2 cellular contexts compared by ENCODE assay signal in genomic region chr15:65330934-65331645, GRCh38.
TF ChIP-seq lines count a peak whose summit lies in the region.

No MANE protein-coding gene starts in this region.

TF ChIP-seq in A549, 52 proteins besides CTCF, POLR2A, EP300 and RAD21:
- TF ChIP-seq RNF2 (IDR thresholded peaks at IDR 0.05; ENCODE audit: borderline replicate concordance, low read depth) = no peak
- TF ChIP-seq REST (IDR thresholded peaks at IDR 0.05) = peak; percentile 71

TF ChIP-seq in GM12878, 131 proteins besides CTCF, POLR2A, EP300 and RAD21:
- TF ChIP-seq SIN3A (IDR thresholded peaks at IDR 0.05; ENCODE audit: low read depth, low read length) (no peak), ZNF217 (IDR thresholded peaks at IDR 0.05) (no peak), MYC (IDR thresholded peaks at IDR 0.05; ENCODE audit: insufficient read depth, insufficient read length, insufficient replicate concordance, low read length, severe bottlenecking) (no peak), REST (IDR thresholded peaks at IDR 0.05; ENCODE audit: low read depth, low read length) (peak; percentile 68; the same call in 1 of the 2 replicates), SKIL (IDR thresholded peaks at IDR 0.05; ENCODE audit: low read depth, poor library complexity, severe bottlenecking) (no peak), IRF4 (IDR thresholded peaks at IDR 0.05; ENCODE audit: low read depth, low read length) (no peak), ZBTB11 (CRISPR knock-in tag; IDR thresholded peaks at IDR 0.05) (no peak)
TF ChIP-seq in GM12878: peak in this region for 1.
